ENCODE assay signal across 11 cellular contexts in the genomic region with DNA sequence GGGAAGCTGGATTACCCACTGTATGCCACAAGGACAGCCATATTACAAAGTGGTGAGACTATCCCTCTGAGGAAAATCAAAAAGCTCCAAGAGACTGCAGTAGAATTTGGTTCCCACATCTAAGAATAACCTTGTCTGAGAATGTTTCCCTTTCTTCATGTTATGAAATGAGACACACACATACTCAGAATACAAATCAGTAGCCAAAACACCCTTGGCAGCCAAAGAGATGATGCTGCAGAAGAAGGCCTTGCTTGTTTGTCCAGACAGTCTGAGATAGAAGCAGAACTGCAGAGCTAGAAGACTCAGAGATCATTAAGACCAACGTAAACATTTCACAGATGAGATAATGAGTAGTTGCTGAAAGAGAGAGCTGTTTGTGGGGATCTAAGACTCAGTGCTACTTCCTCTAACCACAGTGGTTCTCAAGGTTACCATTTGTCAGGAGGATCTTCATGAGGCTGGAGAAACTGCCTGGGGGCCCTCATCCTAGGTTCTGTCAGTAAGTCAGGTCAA.
DNase-seq lines count a peak whose midpoint lies in the region; ATAC-seq and TF ChIP-seq lines count a peak whose summit lies in the region.
"Had no signal": no experiment of that assay in that cellular context is flagged by ENCODE, and none has a peak within 500 bp of the region (broad histone marks: within the 10 kb centered on the region; RNA-seq: fewer than 3 reads in every experiment).

No MANE protein-coding gene starts in this region.

- DNase-seq in GM10248 (ENCODE audit: extremely low spot score): peak; percentile 36
- peak; percentile 91 for DNase-seq in OCI-M1 (lab: John Stamatoyannopoulos, UW)
- peak; percentile 84 for DNase-seq in fibroblast of peridontal ligament (ENCODE audit: extremely low read depth)
- peak; percentile 52 for DNase-seq in putamen (ENCODE audit: low spot score)
- DNase-seq in NCI-H1694 (lab: John Stamatoyannopoulos, UW): no peak
- DNase-seq in HPDE6-E6E7 (ENCODE audit: extremely low spot score): no peak
- DNase-seq: activated CD4-positive, alpha-beta T cell treated with anti-CD3 and anti-CD28 coated beads, Interleukin-2, amount 10 ng/mL, durations not matched to agents 7 days and 5 days; GDM1 had no signal

- CTCF ChIA-PET in GM10248 (lab: Yijun Ruan, JAX): interaction anchor here (0.6 to 2.9 kb wide), 15 partner anchors 8 to 246 kb away, joined by 3 to 17 read pairs (median 5); no protein-coding TSS in a partner anchor

- POLR2A ChIA-PET in GM10248 (lab: Yijun Ruan, JAX): interaction anchor here (0.6 to 0.8 kb wide), 2 partner anchors 14 to 20 kb away, joined by 3 read pairs; no protein-coding TSS in a partner anchor

- TF ChIP-seq CTCF in GM10248 (IDR thresholded peaks at IDR 0.05; ENCODE audit: control extremely low read depth, extremely low read depth, low read depth, missing control alignments): no peak

- no peak for ATAC-seq in HG03196 (IDR thresholded peaks at IDR 0.05; ENCODE audit: unreplicated experiment)
- ATAC-seq in GM21515 (IDR thresholded peaks at IDR 0.05; ENCODE audit: unreplicated experiment): no peak
- ATAC-seq: GM23338 had no signal

Comparison
In these comparisons a context has a peak if more than half of its experiments do, and no peak if none do; other contexts are left out.
1. DNase-seq: peak in GM10248 (single experiment), OCI-M1 (single experiment), fibroblast of peridontal ligament (single experiment) and putamen (single experiment); none in NCI-H1694 (single experiment) and HPDE6-E6E7 (single experiment).